ENCODE assay signal across 21 cellular contexts in genomic region chr5:51816427-51816826, GRCh38.
"Had no signal": no experiment of that assay in that cellular context is flagged by ENCODE, and none has a peak within 500 bp of the region (broad histone marks: within the 10 kb centered on the region; RNA-seq: fewer than 3 reads in every experiment).

No MANE protein-coding gene starts in this region.

- H3K27ac ChIP-seq: left ventricle myocardium inferior, ovary, right atrium auricular region, right lobe of liver, tibial nerve, uterus had no signal

- H3K9me3 ChIP-seq: left ventricle myocardium inferior, mucosa of descending colon, ovary, right atrium auricular region, right lobe of liver, tibial nerve, uterus had no signal

- H3K36me3 ChIP-seq: left ventricle myocardium inferior, ovary, right atrium auricular region, right lobe of liver, tibial nerve, uterus had no signal

- H3K27me3 ChIP-seq: ovary, right atrium auricular region, right lobe of liver, tibial nerve, uterus had no signal

- DNase-seq: hippocampal formation; immature natural killer cell; left ventricle myocardium inferior; midbrain; mucosa of descending colon; naive thymus-derived CD4-positive, alpha-beta T cell; ovary; right lobe of liver; stimulated activated CD4-positive, alpha-beta T cell treated with anti-CD3 and anti-CD28 coated beads, Interleukin-1b, Interleukin-23, amount 100 ng/mL, for 48 hours; stimulated activated CD4-positive, alpha-beta T cell treated with anti-CD3 and anti-CD28 coated beads, Interleukin-2, amount 100 ng/mL, for 48 hours; stimulated activated CD4-positive, alpha-beta T cell treated with anti-CD3 and anti-CD28 coated beads, Interleukin-4, amount 100 ng/mL, for 4 hours; stimulated activated CD8-positive, alpha-beta memory T cell treated with anti-CD3 and anti-CD28 coated beads, Interleukin-4, amount 100 ng/mL, for 48 hours; stimulated activated naive CD4-positive, alpha-beta T cell treated with Interleukin-2 at 50 U/mL for 16 hours; stimulated activated naive CD8-positive, alpha-beta T cell treated with anti-CD3 and anti-CD28 coated beads, Interleukin-15, amount 100 ng/mL, for 72 hours; substantia nigra; uterus had no signal

- H3K4me1 ChIP-seq: left ventricle myocardium inferior, right atrium auricular region, right lobe of liver, tibial nerve, uterus had no signal

- H3K4me2 ChIP-seq: smooth muscle cell had no signal

- H3K4me3 ChIP-seq: left ventricle myocardium inferior, lung, mucosa of descending colon, ovary, right atrium auricular region, right lobe of liver, smooth muscle cell, tibial nerve, uterus had no signal

- FAIRE-seq: islet of Langerhans had no signal
